ENCODE assay signal across 23 cellular contexts in genomic region chr7:22945584-22945983, GRCh38.
DNase-seq lines count a peak whose midpoint lies in the region; ATAC-seq, FAIRE-seq and TF ChIP-seq lines count a peak whose summit lies in the region.
"Had no signal": no experiment of that assay in that cellular context is flagged by ENCODE, and none has a peak within 500 bp of the region (broad histone marks: within the 10 kb centered on the region; RNA-seq: fewer than 3 reads in every experiment).

No MANE protein-coding gene starts in this region.

- in situ Hi-C loops in IMR-90 (cut with MboI; ENCODE audit: low sequenced_read_pairs), result no loop called here

- H3K4me1 ChIP-seq in A673 (ENCODE audit: insufficient read depth, low read length, poor library complexity, severe bottlenecking), result no peaks in the 10 kb centered on the region
- peaks cover 6% of the 10 kb centered on the region; the same call in 1 of the 2 replicates for H3K4me1 ChIP-seq in IMR-90 (ENCODE audit: control insufficient read depth, insufficient read depth, low read length)
- peaks cover 0 to 4% of the 10 kb centered on the region in 2 donors for H3K4me1 ChIP-seq in small intestine (ENCODE audit: control insufficient read depth in 2 of 2, insufficient read depth in 1 of 2, low read depth in 1 of 2, low read length in 1 of 2)

- H4K8ac ChIP-seq in IMR-90 (ENCODE audit: low read depth in 2 of 2, low read length in 2 of 2), result no peak overlapping the region

- H3K36me3 ChIP-seq in A673 (ENCODE audit: insufficient read depth, low read length, poor library complexity, severe bottlenecking), result no peaks in the 10 kb centered on the region
- H3K36me3 ChIP-seq in IMR-90 (ENCODE audit: control insufficient read depth, insufficient read depth, low read length), result peaks cover 5% of the 10 kb centered on the region
- no peaks in the 10 kb centered on the region for H3K36me3 ChIP-seq in small intestine (ENCODE audit: control insufficient read depth in 2 of 2, insufficient read depth in 2 of 2, low read length in 2 of 2)

- POLR2A ChIA-PET in A673 (lab: Charles Lee; ENCODE audit: low non-redundant PET) (no interaction called here), IMR-90 (lab: Charles Lee; ENCODE audit: unreplicated experiment) (no interaction called here)

- H2BK120ac ChIP-seq in IMR-90 (ENCODE audit: low read depth, low read length), result no peak overlapping the region

- DNase-seq in A673 (ENCODE audit: low spot score) (no peak), IMR-90 (peak; percentile 63), cardiac fibroblast (ENCODE audit: low read depth in 2 of 2) (peak; percentile 14 to 52), left kidney (ENCODE audit: low read depth, low spot score) (peak; percentile 17), head of caudate nucleus (no peak), small intestine (no peak)
- no peak for DNase-seq in activated T-cell treated with anti-CD3 and anti-CD28 coated beads, Interleukin-2, amount 50 U/mL, for 1 hour
- DNase-seq: 8988T, Calu3, DMS79, GM23248, HFFc6, KG1, NCI-H1092 treated with DMSO at 0.1 percent for 48 hours, NCI-H1694 treated with DMSO at 0.1 percent for 48 hours, NCI-H345, NCI-H526 treated with DMSO at 0.1 percent for 48 hours had no signal

- H4K20me1 ChIP-seq in IMR-90 (ENCODE audit: insufficient read depth, low read length), result no peaks in the 10 kb centered on the region; the same call in 1 of the 2 replicates

- H3K79me1 ChIP-seq in IMR-90 (ENCODE audit: low read depth in 1 of 2, low read length in 2 of 2), result peaks cover 0 to 17% of the 10 kb centered on the region in 2 experiments; a peak in 2 of 4 replicates

- peaks cover 6% of the 10 kb centered on the region; the same call in 1 of the 2 replicates for H3K9me1 ChIP-seq in IMR-90 (ENCODE audit: insufficient read depth, low read length)

- dilution Hi-C loops in IMR-90 (cut with HindIII; ENCODE audit: low sequenced_read_pairs, unreplicated experiment), result no loop called here

- H3K9ac ChIP-seq in IMR-90 (ENCODE audit: low read depth, low read length), result no peak overlapping the region
- H3K9ac ChIP-seq: GM23248 had no signal

- ATAC-seq in IMR-90 (ENCODE audit: low read depth) (no peak), GM21367 (IDR thresholded peaks at IDR 0.05; ENCODE audit: unreplicated experiment) (no peak)
- ATAC-seq: GM12878, Panc1, Right ventricle myocardium inferior had no signal

- H3K4me3 ChIP-seq in A673 (ENCODE audit: low read depth, low read length, poor library complexity, severe bottlenecking), result no peak overlapping the region
- H3K4me3 ChIP-seq in IMR-90 (ENCODE audit: insufficient read depth, low read depth, low read length), result no peak overlapping the region
- H3K4me3 ChIP-seq in cardiac fibroblast (replicated peaks in 1 of 2; ENCODE audit: low read depth in 2 of 2, low read length in 2 of 2), result no peak overlapping the region
- no peak overlapping the region for H3K4me3 ChIP-seq in small intestine (ENCODE audit: low read depth in 1 of 2, low read length in 2 of 2)
- H3K4me3 ChIP-seq: GM12878, GM23248, SK-N-MC had no signal

- H2AK5ac ChIP-seq in IMR-90 (ENCODE audit: low read depth, low read length), result no peak overlapping the region

- H2BK5ac ChIP-seq in IMR-90 (ENCODE audit: low read depth, low read length, poor library complexity, severe bottlenecking), result peak overlapping the region; percentile 0

- no peaks in the 10 kb centered on the region for H3K9me3 ChIP-seq in A673 (ENCODE audit: low read depth, low read length, poor library complexity, severe bottlenecking)
- H3K9me3 ChIP-seq in IMR-90 (ENCODE audit: control insufficient read depth, insufficient read depth, low read length), result no peaks in the 10 kb centered on the region
- H3K9me3 ChIP-seq in small intestine (ENCODE audit: control insufficient read depth, low read depth), result no peaks in the 10 kb centered on the region

- H3K23ac ChIP-seq in IMR-90 (ENCODE audit: low read depth, low read length), result no peak overlapping the region

- H2AFZ ChIP-seq in IMR-90 (replicated peaks; ENCODE audit: low read length, poor library complexity), result no peak overlapping the region
- H2AFZ ChIP-seq: GM23248 had no signal

- H3K18ac ChIP-seq in IMR-90 (ENCODE audit: low read depth, low read length), result no peak overlapping the region

- H4K5ac ChIP-seq in IMR-90 (ENCODE audit: low read depth, low read length), result no peak overlapping the region; the same call in 1 of the 2 replicates

- intact Hi-C loops in A673 (cut with micrococcal nuclease; ENCODE audit: unreplicated experiment) (no loop called here), IMR-90 (cut with micrococcal nuclease) (loop anchor here (5.0 kb wide), 2 partner anchors 88 to 218 kb away; partner anchors contain the start of gene IL6), head of caudate nucleus (cut with DNase I) (no loop called here)

- no peak overlapping the region for H2BK15ac ChIP-seq in IMR-90 (ENCODE audit: low read depth, low read length)

- H4K91ac ChIP-seq in IMR-90 (ENCODE audit: insufficient read depth, low read depth, low read length), result no peak overlapping the region

- TF ChIP-seq CTCF in A673 (conservative IDR thresholded peaks at IDR 0.05; ENCODE audit: low read depth, low read length), result no peak
- TF ChIP-seq CTCF in IMR-90 (conservative IDR thresholded peaks at IDR 0.05; ENCODE audit: low read depth, low read length), result no peak
- no peak for TF ChIP-seq CTCF in cardiac fibroblast (IDR thresholded peaks at IDR 0.05; ENCODE audit: low read depth, low read length)

- peak overlapping the region; percentile 23; the same call in 1 of the 2 replicates for H3K4me2 ChIP-seq in IMR-90 (ENCODE audit: low read depth, low read length)

- H3K4ac ChIP-seq in IMR-90 (ENCODE audit: low read depth, low read length), result no peak overlapping the region

- no peak overlapping the region for H2AK9ac ChIP-seq in IMR-90 (replicated peaks; ENCODE audit: low read depth, low read length, poor library complexity)

- no peak for TF ChIP-seq POLR2A in IMR-90 (IDR thresholded peaks at IDR 0.05; ENCODE audit: low read depth, low read length)

- H3K14ac ChIP-seq in IMR-90 (replicated peaks; ENCODE audit: low read depth, low read length), result no peak overlapping the region

- H3K27ac ChIP-seq in A673 (ENCODE audit: low read depth, low read length, poor library complexity, severe bottlenecking) (no peak overlapping the region), IMR-90 (ENCODE audit: insufficient read depth, low read length) (no peak overlapping the region; the same call in 1 of the 2 replicates), small intestine (ENCODE audit: low read depth in 1 of 2, low read length in 1 of 2) (no peak overlapping the region)
- H3K27ac ChIP-seq: GM23248, SK-N-MC had no signal

- BruUV-seq in A673 (replicated peaks; lab: Mats Ljungman, UMichigan) (TSS peak; percentile 17), IMR-90 (replicated peaks; lab: Mats Ljungman, UMichigan) (TSS peak; percentile 24)

- WGBS in IMR-90 (ENCODE audit: extremely low coverage in 2 of 2, insufficient read length in 1 of 2), 2 experiments, result 17% methylated on average over 1 of the region's 6 CpGs; no CpG with 5 or more reads in 1 of the 2 experiments
- 81 to 93% (median 87%) methylated on average over 6 of the region's 6 CpGs for WGBS in small intestine, 3 donors

- H2BK20ac ChIP-seq in IMR-90 (ENCODE audit: low read depth, low read length), result no peak overlapping the region

- CTCF ChIA-PET in A673 (lab: Charles Lee), result no interaction called here
- CTCF ChIA-PET in IMR-90 (lab: Yijun Ruan, JAX), result interaction anchor here (1.9 kb wide), 1 partner anchor 110 kb away, joined by 4 read pairs; no protein-coding TSS in a partner anchor

- no peaks in the 10 kb centered on the region for H3K27me3 ChIP-seq in A673 (replicated peaks; ENCODE audit: insufficient read depth, low read depth, low read length, poor library complexity)
- H3K27me3 ChIP-seq in IMR-90 (ENCODE audit: control insufficient read depth, insufficient read depth, low read length), result no peaks in the 10 kb centered on the region
- no peaks in the 10 kb centered on the region for H3K27me3 ChIP-seq in small intestine (ENCODE audit: control insufficient read depth in 2 of 2, insufficient read depth in 2 of 2, low read length in 2 of 2)

- no peak for FAIRE-seq in small intestine (lab: Jason Lieb, UNC)
- FAIRE-seq: GM12878, GM18507 had no signal

- no peak for TF ChIP-seq RAD21 in IMR-90 (IDR thresholded peaks at IDR 0.05; ENCODE audit: low read length)

- H3K56ac ChIP-seq in IMR-90 (ENCODE audit: extremely low read depth, insufficient read depth, low read length), result no peak overlapping the region

TF ChIP-seq in IMR-90, 13 proteins besides CTCF, POLR2A, EP300 and RAD21:
- no peak for TF ChIP-seq NFE2L2 (IDR thresholded peaks at IDR 0.05; ENCODE audit: low read depth, low read length)
- TF ChIP-seq RFX5 (IDR thresholded peaks at IDR 0.05; ENCODE audit: low read depth, low read length), result no peak
- TF ChIP-seq MAFK (IDR thresholded peaks at IDR 0.05; ENCODE audit: low read depth, low read length), result no peak
- TF ChIP-seq FOS (IDR thresholded peaks at IDR 0.05; ENCODE audit: low read depth, low read length), result no peak
- no peak for TF ChIP-seq SMC3 (IDR thresholded peaks at IDR 0.05; ENCODE audit: low read depth, low read length)
- no peak for TF ChIP-seq MXI1 (IDR thresholded peaks at IDR 0.05; ENCODE audit: borderline replicate concordance, low read depth, low read length)
- no peak for TF ChIP-seq CHD1 (IDR thresholded peaks at IDR 0.05; ENCODE audit: low read depth, low read length)
- no peak for TF ChIP-seq CEBPB (IDR thresholded peaks at IDR 0.05; ENCODE audit: low read depth, low read length)
- TF ChIP-seq USF2 (IDR thresholded peaks at IDR 0.05; ENCODE audit: low read depth, low read length), result no peak
- no peak for TF ChIP-seq RCOR1 (IDR thresholded peaks at IDR 0.05; ENCODE audit: insufficient replicate concordance, low read length)

Comparison
In these comparisons a context has a peak if more than half of its experiments do, and no peak if none do; other contexts are left out.
1. DNase-seq: peak in IMR-90 (single experiment), cardiac fibroblast (2 of 2) and left kidney (single experiment); none in A673 (single experiment), head of caudate nucleus (0 of 42), activated T-cell treated with anti-CD3 and anti-CD28 coated beads, Interleukin-2, amount 50 U/mL, for 1 hour (single experiment) and small intestine (single experiment).